Comparison of ENCODE assay signal across 1 cellular context in the genomic region with DNA sequence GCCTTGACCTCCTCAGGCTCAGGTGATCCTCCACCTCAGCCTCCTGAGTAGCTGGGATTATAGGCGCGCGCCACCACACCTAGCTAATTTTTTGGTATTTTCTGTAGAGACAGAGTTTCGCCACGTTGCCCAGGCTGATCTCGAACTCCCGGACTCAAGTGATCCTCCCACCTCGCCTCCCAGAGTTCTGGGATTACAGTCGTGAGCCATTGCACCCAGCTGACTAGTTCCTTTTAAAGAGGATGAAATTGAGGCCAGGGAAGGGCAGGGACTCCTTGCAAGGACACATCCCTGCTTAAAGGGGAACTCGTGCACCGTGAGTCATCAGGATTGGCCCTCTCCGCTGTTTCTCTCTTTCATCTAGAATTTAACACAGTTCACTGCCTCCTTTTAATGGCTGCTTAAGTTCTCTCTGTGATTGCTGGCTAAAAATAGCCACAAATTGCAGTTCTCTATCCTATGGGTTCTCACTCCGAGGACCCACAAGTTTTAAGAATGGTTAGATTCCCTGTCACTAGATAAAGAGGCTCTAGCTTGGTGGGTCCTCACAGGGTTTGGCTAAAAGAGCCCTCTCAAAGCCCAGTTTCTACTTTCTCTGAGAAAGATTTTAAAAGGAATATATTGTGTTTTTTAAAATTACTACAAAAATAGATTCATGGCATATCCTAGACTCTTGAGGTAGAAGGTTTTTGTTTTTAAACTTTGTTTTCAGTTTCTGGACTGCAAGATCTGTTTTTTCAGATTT.
A peak's percentile ranks its signal among the peaks of the same experiment; 100 is the strongest.
TF ChIP-seq lines count a peak whose summit lies in the region.

No MANE protein-coding gene starts in this region.

TF ChIP-seq in K562, 482 proteins besides CTCF, POLR2A, EP300 and RAD21 (continued from another document and continues in another):
- TF ChIP-seq U2AF2 (optimal IDR thresholded peaks at IDR 0.05; ENCODE audit: low read depth, low read length) (no peak), NR2C1 (IDR thresholded peaks at IDR 0.05) (no peak), NR2C1 (tag; IDR thresholded peaks at IDR 0.05) (0 out of 2 replicates have a peak, but pooled peaks have one; percentile 19), CHD1 (IDR thresholded peaks at IDR 0.05; ENCODE audit: low read length) (peak; percentile 48), ZNF695 (CRISPR knock-in tag; IDR thresholded peaks at IDR 0.05) (no peak), KAT8 (IDR thresholded peaks at IDR 0.05; ENCODE audit: low read depth) (no peak), POLR2B (IDR thresholded peaks at IDR 0.05; ENCODE audit: low read depth, partially characterized antibody) (peak; percentile 22), KDM1A (IDR thresholded peaks at IDR 0.05) (peak in 1 of 2 experiments; percentile 46; a peak in 2 of 4 replicates), YY1 (IDR thresholded peaks at IDR 0.05; ENCODE audit: borderline replicate concordance in 1 of 3, control insufficient read depth in 1 of 3, extremely low read depth in 1 of 3, insufficient read depth in 3 of 3, insufficient read length in 1 of 3, insufficient replicate concordance in 2 of 3, low read depth in 1 of 3, low read length in 2 of 3) (peak in 1 of 3 experiments; percentile 72), ZNF316 (IDR thresholded peaks at IDR 0.05) (peak; percentile 78), MTA1 (IDR thresholded peaks at IDR 0.05; ENCODE audit: borderline replicate concordance) (peak; percentile 59; the same call in 1 of the 2 replicates), FIP1L1 (IDR thresholded peaks at IDR 0.05; ENCODE audit: low read depth, low read length, poor library complexity, severe bottlenecking) (no peak), SAP30 (IDR thresholded peaks at IDR 0.05; ENCODE audit: borderline replicate concordance, insufficient read depth, low read depth, low read length, poor library complexity, severe bottlenecking) (peak; percentile 51), ESRRA (IDR thresholded peaks at IDR 0.05; ENCODE audit: borderline replicate concordance, low read depth) (peak; percentile 90), NR2C2 (CRISPR knock-in tag; IDR thresholded peaks at IDR 0.05) (no peak), NR2C2 (tag; IDR thresholded peaks at IDR 0.05) (peak; percentile 64; the same call in 1 of the 2 replicates), SAFB2 (IDR thresholded peaks at IDR 0.05; ENCODE audit: borderline replicate concordance, low read depth, low read length, severe bottlenecking) (no peak), C11orf30 (IDR thresholded peaks at IDR 0.05; ENCODE audit: low read depth) (peak; percentile 91), LARP7 (IDR thresholded peaks at IDR 0.05) (no peak), TCF3 (CRISPR knock-in tag; IDR thresholded peaks at IDR 0.05) (0 out of 2 replicates have a peak, but pooled peaks have one; percentile 4), TRIM28 (IDR thresholded peaks at IDR 0.05) (0 out of 2 replicates have a peak, but pooled peaks have one; percentile 45), ATF7 (IDR thresholded peaks at IDR 0.05) (peak; percentile 63), JUN (IDR thresholded peaks at IDR 0.05; ENCODE audit: borderline replicate concordance, low read depth, low read length) (peak; percentile 91), JUN (CRISPR knock-in tag; IDR thresholded peaks at IDR 0.05; ENCODE audit: borderline replicate concordance) (no peak), DPF2 (IDR thresholded peaks at IDR 0.05) (peak; percentile 76), SRF (CRISPR knock-in tag; IDR thresholded peaks at IDR 0.05) (peak in 1 of 2 experiments; percentile 84; a peak in 2 of 4 replicates), LEF1 (IDR thresholded peaks at IDR 0.05) (peak; percentile 68), CXXC5 (CRISPR knock-in tag; IDR thresholded peaks at IDR 0.05) (peak; percentile 5; the same call in 1 of the 2 replicates), RNF2 (IDR thresholded peaks at IDR 0.05) (no peak), EP400 (IDR thresholded peaks at IDR 0.05) (peak; percentile 81), TAF9B (IDR thresholded peaks at IDR 0.05; ENCODE audit: partially characterized antibody) (no peak), ZSCAN29 (IDR thresholded peaks at IDR 0.05) (0 out of 2 replicates have a peak, but pooled peaks have one; percentile 20), SREBF2 (CRISPR knock-in tag; IDR thresholded peaks at IDR 0.05) (no peak)
- TF ChIP-seq, protein P1, sequence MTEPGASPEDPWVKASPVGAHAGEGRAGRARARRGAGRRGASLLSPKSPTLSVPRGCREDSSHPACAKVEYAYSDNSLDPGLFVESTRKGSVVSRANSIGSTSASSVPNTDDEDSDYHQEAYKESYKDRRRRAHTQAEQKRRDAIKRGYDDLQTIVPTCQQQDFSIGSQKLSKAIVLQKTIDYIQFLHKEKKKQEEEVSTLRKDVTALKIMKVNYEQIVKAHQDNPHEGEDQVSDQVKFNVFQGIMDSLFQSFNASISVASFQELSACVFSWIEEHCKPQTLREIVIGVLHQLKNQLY (CRISPR knock-in tag; conservative IDR thresholded peaks at IDR 0.05), result no peak
- TF ChIP-seq, protein P2, sequence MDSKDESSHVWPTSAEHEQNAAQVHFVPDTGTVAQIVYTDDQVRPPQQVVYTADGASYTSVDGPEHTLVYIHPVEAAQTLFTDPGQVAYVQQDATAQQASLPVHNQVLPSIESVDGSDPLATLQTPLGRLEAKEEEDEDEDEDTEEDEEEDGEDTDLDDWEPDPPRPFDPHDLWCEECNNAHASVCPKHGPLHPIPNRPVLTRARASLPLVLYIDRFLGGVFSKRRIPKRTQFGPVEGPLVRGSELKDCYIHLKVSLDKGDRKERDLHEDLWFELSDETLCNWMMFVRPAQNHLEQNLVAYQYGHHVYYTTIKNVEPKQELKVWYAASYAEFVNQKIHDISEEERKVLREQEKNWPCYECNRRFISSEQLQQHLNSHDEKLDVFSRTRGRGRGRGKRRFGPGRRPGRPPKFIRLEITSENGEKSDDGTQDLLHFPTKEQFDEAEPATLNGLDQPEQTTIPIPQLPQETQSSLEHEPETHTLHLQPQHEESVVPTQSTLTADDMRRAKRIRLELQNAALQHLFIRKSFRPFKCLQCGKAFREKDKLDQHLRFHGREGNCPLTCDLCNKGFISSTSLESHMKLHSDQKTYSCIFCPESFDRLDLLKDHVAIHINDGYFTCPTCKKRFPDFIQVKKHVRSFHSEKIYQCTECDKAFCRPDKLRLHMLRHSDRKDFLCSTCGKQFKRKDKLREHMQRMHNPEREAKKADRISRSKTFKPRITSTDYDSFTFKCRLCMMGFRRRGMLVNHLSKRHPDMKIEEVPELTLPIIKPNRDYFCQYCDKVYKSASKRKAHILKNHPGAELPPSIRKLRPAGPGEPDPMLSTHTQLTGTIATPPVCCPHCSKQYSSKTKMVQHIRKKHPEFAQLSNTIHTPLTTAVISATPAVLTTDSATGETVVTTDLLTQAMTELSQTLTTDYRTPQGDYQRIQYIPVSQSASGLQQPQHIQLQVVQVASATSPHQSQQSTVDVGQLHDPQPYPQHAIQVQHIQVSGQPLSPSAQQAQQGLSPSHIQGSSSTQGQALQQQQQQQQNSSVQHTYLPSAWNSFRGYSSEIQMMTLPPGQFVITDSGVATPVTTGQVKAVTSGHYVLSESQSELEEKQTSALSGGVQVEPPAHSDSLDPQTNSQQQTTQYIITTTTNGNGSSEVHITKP (IDR thresholded peaks at IDR 0.05; ENCODE audit: partially characterized antibody), result peak; percentile 17
- TF ChIP-seq, protein P3, sequence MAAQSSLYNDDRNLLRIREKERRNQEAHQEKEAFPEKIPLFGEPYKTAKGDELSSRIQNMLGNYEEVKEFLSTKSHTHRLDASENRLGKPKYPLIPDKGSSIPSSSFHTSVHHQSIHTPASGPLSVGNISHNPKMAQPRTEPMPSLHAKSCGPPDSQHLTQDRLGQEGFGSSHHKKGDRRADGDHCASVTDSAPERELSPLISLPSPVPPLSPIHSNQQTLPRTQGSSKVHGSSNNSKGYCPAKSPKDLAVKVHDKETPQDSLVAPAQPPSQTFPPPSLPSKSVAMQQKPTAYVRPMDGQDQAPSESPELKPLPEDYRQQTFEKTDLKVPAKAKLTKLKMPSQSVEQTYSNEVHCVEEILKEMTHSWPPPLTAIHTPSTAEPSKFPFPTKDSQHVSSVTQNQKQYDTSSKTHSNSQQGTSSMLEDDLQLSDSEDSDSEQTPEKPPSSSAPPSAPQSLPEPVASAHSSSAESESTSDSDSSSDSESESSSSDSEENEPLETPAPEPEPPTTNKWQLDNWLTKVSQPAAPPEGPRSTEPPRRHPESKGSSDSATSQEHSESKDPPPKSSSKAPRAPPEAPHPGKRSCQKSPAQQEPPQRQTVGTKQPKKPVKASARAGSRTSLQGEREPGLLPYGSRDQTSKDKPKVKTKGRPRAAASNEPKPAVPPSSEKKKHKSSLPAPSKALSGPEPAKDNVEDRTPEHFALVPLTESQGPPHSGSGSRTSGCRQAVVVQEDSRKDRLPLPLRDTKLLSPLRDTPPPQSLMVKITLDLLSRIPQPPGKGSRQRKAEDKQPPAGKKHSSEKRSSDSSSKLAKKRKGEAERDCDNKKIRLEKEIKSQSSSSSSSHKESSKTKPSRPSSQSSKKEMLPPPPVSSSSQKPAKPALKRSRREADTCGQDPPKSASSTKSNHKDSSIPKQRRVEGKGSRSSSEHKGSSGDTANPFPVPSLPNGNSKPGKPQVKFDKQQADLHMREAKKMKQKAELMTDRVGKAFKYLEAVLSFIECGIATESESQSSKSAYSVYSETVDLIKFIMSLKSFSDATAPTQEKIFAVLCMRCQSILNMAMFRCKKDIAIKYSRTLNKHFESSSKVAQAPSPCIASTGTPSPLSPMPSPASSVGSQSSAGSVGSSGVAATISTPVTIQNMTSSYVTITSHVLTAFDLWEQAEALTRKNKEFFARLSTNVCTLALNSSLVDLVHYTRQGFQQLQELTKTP (IDR thresholded peaks at IDR 0.05; ENCODE audit: low read depth in 1 of 2, partially characterized antibody in 2 of 2), result peak in 1 of 2 experiments; percentile 41
- TF ChIP-seq, protein P4, sequence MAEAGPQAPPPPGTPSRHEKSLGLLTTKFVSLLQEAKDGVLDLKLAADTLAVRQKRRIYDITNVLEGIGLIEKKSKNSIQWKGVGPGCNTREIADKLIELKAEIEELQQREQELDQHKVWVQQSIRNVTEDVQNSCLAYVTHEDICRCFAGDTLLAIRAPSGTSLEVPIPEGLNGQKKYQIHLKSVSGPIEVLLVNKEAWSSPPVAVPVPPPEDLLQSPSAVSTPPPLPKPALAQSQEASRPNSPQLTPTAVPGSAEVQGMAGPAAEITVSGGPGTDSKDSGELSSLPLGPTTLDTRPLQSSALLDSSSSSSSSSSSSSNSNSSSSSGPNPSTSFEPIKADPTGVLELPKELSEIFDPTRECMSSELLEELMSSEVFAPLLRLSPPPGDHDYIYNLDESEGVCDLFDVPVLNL (CRISPR knock-in tag; IDR thresholded peaks at IDR 0.05; ENCODE audit: low read depth), result no peak
- TF ChIP-seq, protein P5, sequence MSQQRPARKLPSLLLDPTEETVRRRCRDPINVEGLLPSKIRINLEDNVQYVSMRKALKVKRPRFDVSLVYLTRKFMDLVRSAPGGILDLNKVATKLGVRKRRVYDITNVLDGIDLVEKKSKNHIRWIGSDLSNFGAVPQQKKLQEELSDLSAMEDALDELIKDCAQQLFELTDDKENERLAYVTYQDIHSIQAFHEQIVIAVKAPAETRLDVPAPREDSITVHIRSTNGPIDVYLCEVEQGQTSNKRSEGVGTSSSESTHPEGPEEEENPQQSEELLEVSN (IDR thresholded peaks at IDR 0.05; ENCODE audit: borderline replicate concordance in 1 of 2, extremely low read depth in 1 of 2, insufficient read depth in 1 of 2, insufficient read length in 1 of 2, low read depth in 1 of 2, low read length in 1 of 2, poor library complexity in 1 of 2, severe bottlenecking in 1 of 2), result peak in 1 of 2 experiments; percentile 45
- TF ChIP-seq, protein P6, sequence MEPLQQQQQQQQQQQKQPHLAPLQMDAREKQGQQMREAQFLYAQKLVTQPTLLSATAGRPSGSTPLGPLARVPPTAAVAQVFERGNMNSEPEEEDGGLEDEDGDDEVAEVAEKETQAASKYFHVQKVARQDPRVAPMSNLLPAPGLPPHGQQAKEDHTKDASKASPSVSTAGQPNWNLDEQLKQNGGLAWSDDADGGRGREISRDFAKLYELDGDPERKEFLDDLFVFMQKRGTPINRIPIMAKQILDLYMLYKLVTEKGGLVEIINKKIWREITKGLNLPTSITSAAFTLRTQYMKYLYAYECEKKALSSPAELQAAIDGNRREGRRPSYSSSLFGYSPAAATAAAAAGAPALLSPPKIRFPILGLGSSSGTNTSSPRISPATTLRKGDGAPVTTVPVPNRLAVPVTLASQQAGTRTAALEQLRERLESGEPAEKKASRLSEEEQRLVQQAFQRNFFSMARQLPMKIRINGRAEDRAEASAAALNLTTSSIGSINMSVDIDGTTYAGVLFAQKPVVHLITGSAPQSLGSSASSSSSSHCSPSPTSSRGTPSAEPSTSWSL (CRISPR knock-in tag; IDR thresholded peaks at IDR 0.05; ENCODE audit: borderline replicate concordance), result no peak
- TF ChIP-seq, protein P7, sequence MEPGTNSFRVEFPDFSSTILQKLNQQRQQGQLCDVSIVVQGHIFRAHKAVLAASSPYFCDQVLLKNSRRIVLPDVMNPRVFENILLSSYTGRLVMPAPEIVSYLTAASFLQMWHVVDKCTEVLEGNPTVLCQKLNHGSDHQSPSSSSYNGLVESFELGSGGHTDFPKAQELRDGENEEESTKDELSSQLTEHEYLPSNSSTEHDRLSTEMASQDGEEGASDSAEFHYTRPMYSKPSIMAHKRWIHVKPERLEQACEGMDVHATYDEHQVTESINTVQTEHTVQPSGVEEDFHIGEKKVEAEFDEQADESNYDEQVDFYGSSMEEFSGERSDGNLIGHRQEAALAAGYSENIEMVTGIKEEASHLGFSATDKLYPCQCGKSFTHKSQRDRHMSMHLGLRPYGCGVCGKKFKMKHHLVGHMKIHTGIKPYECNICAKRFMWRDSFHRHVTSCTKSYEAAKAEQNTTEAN (CRISPR knock-in tag; IDR thresholded peaks at IDR 0.05), result no peak
- TF ChIP-seq, protein P8, sequence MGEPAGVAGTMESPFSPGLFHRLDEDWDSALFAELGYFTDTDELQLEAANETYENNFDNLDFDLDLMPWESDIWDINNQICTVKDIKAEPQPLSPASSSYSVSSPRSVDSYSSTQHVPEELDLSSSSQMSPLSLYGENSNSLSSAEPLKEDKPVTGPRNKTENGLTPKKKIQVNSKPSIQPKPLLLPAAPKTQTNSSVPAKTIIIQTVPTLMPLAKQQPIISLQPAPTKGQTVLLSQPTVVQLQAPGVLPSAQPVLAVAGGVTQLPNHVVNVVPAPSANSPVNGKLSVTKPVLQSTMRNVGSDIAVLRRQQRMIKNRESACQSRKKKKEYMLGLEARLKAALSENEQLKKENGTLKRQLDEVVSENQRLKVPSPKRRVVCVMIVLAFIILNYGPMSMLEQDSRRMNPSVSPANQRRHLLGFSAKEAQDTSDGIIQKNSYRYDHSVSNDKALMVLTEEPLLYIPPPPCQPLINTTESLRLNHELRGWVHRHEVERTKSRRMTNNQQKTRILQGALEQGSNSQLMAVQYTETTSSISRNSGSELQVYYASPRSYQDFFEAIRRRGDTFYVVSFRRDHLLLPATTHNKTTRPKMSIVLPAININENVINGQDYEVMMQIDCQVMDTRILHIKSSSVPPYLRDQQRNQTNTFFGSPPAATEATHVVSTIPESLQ (CRISPR knock-in tag; IDR thresholded peaks at IDR 0.05), result 0 out of 2 replicates have a peak, but pooled peaks have one; percentile 67
- TF ChIP-seq, protein P9, sequence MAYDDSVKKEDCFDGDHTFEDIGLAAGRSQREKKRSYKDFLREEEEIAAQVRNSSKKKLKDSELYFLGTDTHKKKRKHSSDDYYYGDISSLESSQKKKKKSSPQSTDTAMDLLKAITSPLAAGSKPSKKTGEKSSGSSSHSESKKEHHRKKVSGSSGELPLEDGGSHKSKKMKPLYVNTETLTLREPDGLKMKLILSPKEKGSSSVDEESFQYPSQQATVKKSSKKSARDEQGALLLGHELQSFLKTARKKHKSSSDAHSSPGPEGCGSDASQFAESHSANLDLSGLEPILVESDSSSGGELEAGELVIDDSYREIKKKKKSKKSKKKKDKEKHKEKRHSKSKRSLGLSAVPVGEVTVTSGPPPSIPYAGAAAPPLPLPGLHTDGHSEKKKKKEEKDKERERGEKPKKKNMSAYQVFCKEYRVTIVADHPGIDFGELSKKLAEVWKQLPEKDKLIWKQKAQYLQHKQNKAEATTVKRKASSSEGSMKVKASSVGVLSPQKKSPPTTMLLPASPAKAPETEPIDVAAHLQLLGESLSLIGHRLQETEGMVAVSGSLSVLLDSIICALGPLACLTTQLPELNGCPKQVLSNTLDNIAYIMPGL (CRISPR knock-in tag; IDR thresholded peaks at IDR 0.05), result peak; percentile 35; the same call in 1 of the 2 replicates
